Comparison of ENCODE assay signal across 31 cellular contexts in genomic region chrX:44876767-44877166, GRCh38. TPM values are rescaled to one million over a fixed set of nuclear protein-coding genes. Genes with fewer than 3 reads are reported as not detected.
DNase-seq lines count a peak whose midpoint lies in the region; ATAC-seq, FAIRE-seq and TF ChIP-seq lines count a peak whose summit lies in the region.
"Had no signal": no experiment of that assay in that cellular context is flagged by ENCODE, and none has a peak within 500 bp of the region (broad histone marks: within the 10 kb centered on the region; RNA-seq: fewer than 3 reads in every experiment).

No MANE protein-coding gene starts in this region.

- H3K36me3 ChIP-seq in SU-DHL-6 (ENCODE audit: low read length) (no peaks in the 10 kb centered on the region), kidney (ENCODE audit: control insufficient read depth in 1 of 2, insufficient read depth in 2 of 2, low read length in 2 of 2) (no peaks in the 10 kb centered on the region)
- H3K36me3 ChIP-seq: breast epithelium, neutrophil, SJCRH30, upper lobe of right lung had no signal

- ATAC-seq in GM21390 (IDR thresholded peaks at IDR 0.05; ENCODE audit: unreplicated experiment) (no peak), GM21423 (IDR thresholded peaks at IDR 0.05; ENCODE audit: unreplicated experiment) (no peak)
- ATAC-seq: mucosa of descending colon; sciatic nerve; stimulated activated memory B cell treated with anti-CD40 and anti-IgM and Interleukin-4, amounts not matched to agents 10 μg/mL and 1 μg/mL and 100 μg/mL, for 72 hours; upper lobe of right lung had no signal

- no peak overlapping the region for H2AFZ ChIP-seq in SU-DHL-6 (ENCODE audit: low read depth, low read length, severe bottlenecking)

- FAIRE-seq in A204.1 (lab: Jason Lieb, UNC): peak; percentile 62
- peak; percentile 44 for FAIRE-seq in D721Med (lab: Jason Lieb, UNC)
- peak; percentile 95 for FAIRE-seq in kidney (lab: Jason Lieb, UNC)

- H3K9ac ChIP-seq in SU-DHL-6 (ENCODE audit: low read length) (no peak overlapping the region), kidney (ENCODE audit: low read length in 2 of 2) (no peak overlapping the region)

- H3K9me2 ChIP-seq in SU-DHL-6 (replicated peaks; ENCODE audit: insufficient read depth, low read length): no peaks in the 10 kb centered on the region

- H3F3A ChIP-seq in SU-DHL-6 (ENCODE audit: insufficient read depth): peaks cover 10% of the 10 kb centered on the region; the same call in 1 of the 2 replicates

- H3K27ac ChIP-seq in SU-DHL-6 (ENCODE audit: low read depth, low read length): no peak overlapping the region
- no peak overlapping the region for H3K27ac ChIP-seq in kidney (ENCODE audit: low read depth in 2 of 2, low read length in 2 of 2)
- H3K27ac ChIP-seq: SJCRH30, upper lobe of right lung had no signal

- intact Hi-C loops in kidney (cut with DNase I): no loop called here

- H3K4me3 ChIP-seq in SU-DHL-6 (ENCODE audit: insufficient read depth, low read length, poor library complexity, severe bottlenecking) (no peak overlapping the region), kidney (ENCODE audit: low read length in 2 of 2) (no peak overlapping the region)
- H3K4me3 ChIP-seq: lung, mucosa of descending colon, SJCRH30 had no signal

- H3K79me2 ChIP-seq in SU-DHL-6 (ENCODE audit: insufficient read depth, low read length): peaks cover 88% of the 10 kb centered on the region

- 0 out of 2 replicates have a peak, but pooled peaks cover 2% of the 10 kb centered on the region for H4K20me1 ChIP-seq in SU-DHL-6 (ENCODE audit: low read depth, low read length)

- H3K4me2 ChIP-seq in SU-DHL-6 (ENCODE audit: low read depth, low read length, poor library complexity, severe bottlenecking): peak overlapping the region; percentile 52

- no peak for TF ChIP-seq CTCF in D721Med (IDR thresholded peaks at IDR 0.05; ENCODE audit: insufficient read depth, missing control alignments)
- no peak for TF ChIP-seq CTCF in SU-DHL-6 (IDR thresholded peaks at IDR 0.05; ENCODE audit: insufficient read depth, low read length, poor library complexity, severe bottlenecking)
- TF ChIP-seq CTCF in kidney (IDR thresholded peaks at IDR 0.05; ENCODE audit: borderline replicate concordance, extremely low read depth, insufficient read depth): no peak

- H3K27me3 ChIP-seq in SU-DHL-6 (ENCODE audit: low read length): no peaks in the 10 kb centered on the region
- H3K27me3 ChIP-seq: breast epithelium, neutrophil, SJCRH30, upper lobe of right lung had no signal

- DNase-seq in D721Med (ENCODE audit: insufficient read length, low spot score): no peak
- DNase-seq in kidney: no peak
- DNase-seq in NCI-H2171 treated with DMSO at 0.1 percent for 48 hours (lab: John Stamatoyannopoulos, UW): no peak
- DNase-seq in GF-D8 (lab: John Stamatoyannopoulos, UW): no peak
- DNase-seq: activated gamma-delta T cell treated with Interleukin-2 at 50 U/mL for 16 hours; activated T-cell treated with anti-CD3 and anti-CD28 coated beads for 4 hours; amniotic stem cell; effector CD4-positive, alpha-beta T cell; glutamatergic neuron; H7; kidney glomerular epithelial cell; mucosa of descending colon; NCI-H1105; NCI-H2029; NCI-H2227 treated with DMSO at 0.1 percent for 48 hours; SJCRH30; stimulated activated CD4-positive, alpha-beta T cell treated with anti-CD3 and anti-CD28 coated beads, Interleukin-12 subunit alpha, Interleukin-12 subunit beta, amount 100 ng/mL, for 4 hours; stimulated activated CD4-positive, alpha-beta T cell treated with anti-CD3 and anti-CD28 coated beads, Interleukin-4, amount 100 ng/mL, for 24 hours; upper lobe of right lung had no signal

- H3K9me3 ChIP-seq in SU-DHL-6 (ENCODE audit: insufficient read depth, low read length): no peaks in the 10 kb centered on the region
- H3K9me3 ChIP-seq in kidney (ENCODE audit: control insufficient read depth in 1 of 2, low read length in 2 of 2): no peaks in the 10 kb centered on the region
- H3K9me3 ChIP-seq: breast epithelium, mucosa of descending colon, neutrophil, SJCRH30, upper lobe of right lung had no signal

- H3K4me1 ChIP-seq in kidney (ENCODE audit: control insufficient read depth in 1 of 2, insufficient read depth in 1 of 2, low read depth in 1 of 2, low read length in 2 of 2): peaks cover 2 to 12% of the 10 kb centered on the region in 2 donors
- H3K4me1 ChIP-seq: SJCRH30 had no signal

RNA-seq across cellular contexts. Expression of gene KDM6A, which starts 3.8 kb away (rescaled TPM):
- 40.8 TPM for total RNA-seq in kidney
- 7.7 TPM for polyA plus RNA-seq in kidney (ENCODE audit: insufficient read depth, low read depth, low replicate concordance)

RNA-seq across cellular contexts. Expression of gene DUSP21, which starts 32.9 kb away (rescaled TPM):
- not detected for total RNA-seq in kidney
- not detected for polyA plus RNA-seq in kidney (ENCODE audit: insufficient read depth, low read depth, low replicate concordance)
- total RNA-seq: breast epithelium, H7, lung, MCF 10A, mucosa of descending colon, progenitor cell of endocrine pancreas, sciatic nerve, SJCRH30, upper lobe of right lung had no signal
- polyA plus RNA-seq: BJ, lung had no signal
